ENCODE assay signal across 1 cellular context in the genomic region with DNA sequence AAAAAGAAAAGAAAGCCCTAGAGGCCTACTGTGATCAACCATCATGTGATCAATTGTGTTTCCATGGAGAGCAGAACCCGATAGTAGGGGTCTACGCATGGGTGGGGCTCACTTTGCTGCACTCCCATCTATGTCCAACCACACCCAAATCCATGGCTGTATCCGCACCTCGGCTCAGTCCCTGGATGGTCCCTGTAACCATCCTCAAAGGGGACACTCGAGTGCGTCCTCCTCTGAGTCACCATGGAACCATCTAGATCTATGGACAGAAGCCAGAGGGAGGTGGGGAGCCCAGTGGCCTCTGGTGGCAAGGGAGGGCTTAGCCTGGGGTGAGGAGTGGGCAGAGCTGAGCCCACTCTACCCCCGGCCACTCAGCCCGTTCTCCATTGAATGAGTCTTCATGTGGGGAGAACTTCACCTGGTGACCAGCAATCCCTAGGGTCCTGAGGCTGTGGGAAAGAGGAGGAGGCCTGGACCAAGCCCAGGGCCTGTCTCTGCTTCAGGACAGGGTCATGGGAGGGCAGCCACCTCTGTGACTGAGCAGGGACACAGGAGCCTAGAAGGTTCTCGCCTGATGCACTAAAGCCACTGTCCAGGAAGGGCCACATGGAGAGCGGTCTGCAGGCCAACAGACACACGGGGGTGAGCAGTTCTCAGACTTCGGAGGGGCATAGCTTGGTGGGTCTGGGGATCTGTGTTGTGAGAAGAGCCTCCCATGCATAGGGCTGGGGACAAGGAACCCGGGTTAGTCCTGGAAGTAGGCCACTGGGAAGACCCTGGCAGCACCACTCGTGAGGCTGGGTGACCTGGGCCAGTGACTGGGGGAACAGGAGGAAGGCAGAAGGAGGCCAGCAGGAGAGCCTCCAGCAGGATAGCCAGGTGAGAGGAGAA.
TF ChIP-seq lines count a peak whose summit lies in the region.

No MANE protein-coding gene starts in this region.

TF ChIP-seq in endothelial cell of umbilical vein, 7 proteins besides CTCF, POLR2A, EP300 and RAD21:
- no peak for TF ChIP-seq FOS (IDR thresholded peaks at IDR 0.05; ENCODE audit: borderline replicate concordance, insufficient read depth, low read length)
- TF ChIP-seq MYC (IDR thresholded peaks at IDR 0.05; ENCODE audit: low read depth, low read length) = no peak
